Comparison of ENCODE assay signal across 8 cellular contexts in genomic region chr18:50878345-50879301, GRCh38. TPM values are rescaled to one million over a fixed set of nuclear protein-coding genes. Genes with fewer than 3 reads are reported as not detected.
A peak's percentile ranks its signal among the peaks of the same experiment; 100 is the strongest.
DNase-seq lines count a peak whose midpoint lies in the region; ATAC-seq, FAIRE-seq and TF ChIP-seq lines count a peak whose summit lies in the region.

TSS of gene ME2 (plus strand) at chr18:50879118. CDS start at chr18:50895821, 16,703 bp downstream.

- H3K79me2 ChIP-seq in DND-41 (ENCODE audit: insufficient read depth, low read length) (peaks cover 52% of the 10 kb centered on the region), Karpas-422 (ENCODE audit: low read length) (peaks cover 44% of the 10 kb centered on the region)

- peak; percentile 85 for TF ChIP-seq POLR2A in esophagus muscularis mucosa (IDR thresholded peaks at IDR 0.05; ENCODE audit: low read depth)

- H3K36me3 Mint-ChIP-seq in activated T-cell treated with anti-CD3 and anti-CD28 coated beads, Interleukin-2, amount 50 U/mL, for 72 hours (ENCODE audit: insufficient read depth in 2 of 2) = peaks cover 1 to 7% of the 10 kb centered on the region in 2 donors

- DNase-seq in DND-41 = peak; percentile 93
- DNase-seq in Karpas-422 = peak; percentile 98
- peak; percentile 81 for DNase-seq in RCC 7860 (ENCODE audit: low spot score)
- peak; percentile 91 to 96 for DNase-seq in activated T-cell treated with anti-CD3 and anti-CD28 coated beads, Interleukin-2, amount 50 U/mL, for 72 hours
- peak; percentile 96 for DNase-seq in esophagus muscularis mucosa (ENCODE audit: extremely low spot score)
- peak; percentile 79 for DNase-seq in stimulated activated CD8-positive, alpha-beta memory T cell treated with anti-CD3 and anti-CD28 coated beads, Interleukin-7, amount 100 ng/mL, for 24 hours (ENCODE audit: low read depth)

- peaks cover 5% of the 10 kb centered on the region for H3K27me3 Mint-ChIP-seq in activated T-cell treated with anti-CD3 and anti-CD28 coated beads, Interleukin-2, amount 50 U/mL, for 72 hours (ENCODE audit: low read depth)

- H3K27ac ChIP-seq in DND-41 (ENCODE audit: low read length) (peak within 1 kb of the TSS; percentile 82), Karpas-422 (ENCODE audit: low read length) (peak within 1 kb of the TSS; percentile 70), esophagus muscularis mucosa (replicated peaks in 1 of 4) (peak within 1 kb of the TSS; percentile 95 to 97 (median 97)), muscle layer of duodenum (ENCODE audit: low read length) (peak within 1 kb of the TSS; percentile 93)

- H3K9me2 ChIP-seq in Karpas-422 (replicated peaks; ENCODE audit: insufficient read depth, low read length) = no peaks in the 10 kb centered on the region

- H3K4me3 ChIP-seq in DND-41 (ENCODE audit: low read depth in 1 of 2, low read length in 2 of 2) (peak within 1 kb of the TSS; percentile 85 to 89), Karpas-422 (ENCODE audit: low read length) (peak within 1 kb of the TSS; percentile 96), esophagus muscularis mucosa (peak within 1 kb of the TSS; percentile 78 to 94 (median 84)), muscle layer of duodenum (ENCODE audit: low read depth in 1 of 2, low read length in 2 of 2) (peak within 1 kb of the TSS; percentile 88 to 95)

- no peak for FAIRE-seq in RCC 7860 (lab: Jason Lieb, UNC)

- H3K4me1 ChIP-seq in DND-41 (ENCODE audit: insufficient read depth, low read length) (peaks cover 39% of the 10 kb centered on the region), Karpas-422 (ENCODE audit: low read length) (peaks cover 24% of the 10 kb centered on the region), esophagus muscularis mucosa (peaks cover 7 to 37% (median 19%) of the 10 kb centered on the region in 4 donors), muscle layer of duodenum (ENCODE audit: control insufficient read depth in 1 of 2, insufficient read depth in 2 of 2, low read length in 2 of 2) (peaks cover 0 to 17% of the 10 kb centered on the region in 2 donors)

- no peak for TF ChIP-seq EP300 in esophagus muscularis mucosa (IDR thresholded peaks at IDR 0.05)

- H2AFZ ChIP-seq in DND-41 (ENCODE audit: low read depth, low read length) = peak within 1 kb of the TSS; percentile 69
- peak within 1 kb of the TSS; percentile 51 for H2AFZ ChIP-seq in Karpas-422 (ENCODE audit: low read length)

- H3K36me3 ChIP-seq in DND-41 (ENCODE audit: insufficient read depth, low read length) = 0 out of 2 replicates have a peak, but pooled peaks cover 10% of the 10 kb centered on the region
- peaks cover 11% of the 10 kb centered on the region; the same call in 1 of the 2 replicates for H3K36me3 ChIP-seq in Karpas-422 (ENCODE audit: insufficient read depth, low read length)
- no peaks in the 10 kb centered on the region for H3K36me3 ChIP-seq in esophagus muscularis mucosa
- H3K36me3 ChIP-seq in muscle layer of duodenum (ENCODE audit: control insufficient read depth in 1 of 2, insufficient read depth in 2 of 2, low read length in 2 of 2) = no peaks in the 10 kb centered on the region

- H4K20me1 ChIP-seq in DND-41 (ENCODE audit: insufficient read depth, low read length) = peaks cover 30% of the 10 kb centered on the region; the same call in 1 of the 2 replicates
- H4K20me1 ChIP-seq in Karpas-422 (ENCODE audit: insufficient read depth, low read depth, low read length) = 0 out of 2 replicates have a peak, but pooled peaks cover 7% of the 10 kb centered on the region

- ATAC-seq in DND-41 (ENCODE audit: insufficient read depth, low read depth) (peak; percentile 93), GM21825 (IDR thresholded peaks at IDR 0.05; ENCODE audit: unreplicated experiment) (peak; percentile 96)
- ATAC-seq in activated T-cell treated with anti-CD3 and anti-CD28 coated beads, Interleukin-2, amount 50 U/mL, for 72 hours (replicated peaks in 1 of 2) = peak; percentile 95

- peak within 1 kb of the TSS; percentile 99 for H3K27ac Mint-ChIP-seq in activated T-cell treated with anti-CD3 and anti-CD28 coated beads, Interleukin-2, amount 50 U/mL, for 72 hours

- WGBS in esophagus muscularis mucosa = 1% methylated on average over 12 of the region's 78 CpGs

- H3K9me3 Mint-ChIP-seq in activated T-cell treated with anti-CD3 and anti-CD28 coated beads, Interleukin-2, amount 50 U/mL, for 72 hours = no peaks in the 10 kb centered on the region

- H3K27me3 ChIP-seq in DND-41 (ENCODE audit: insufficient read depth, low read length, poor library complexity) (no peaks in the 10 kb centered on the region), Karpas-422 (ENCODE audit: low read length) (no peaks in the 10 kb centered on the region), esophagus muscularis mucosa (no peaks in the 10 kb centered on the region), muscle layer of duodenum (ENCODE audit: low read depth, low read length) (no peaks in the 10 kb centered on the region)

- H3K9ac ChIP-seq in DND-41 (ENCODE audit: low read depth, low read length) (peak within 1 kb of the TSS; percentile 69), Karpas-422 (ENCODE audit: low read length) (peak within 1 kb of the TSS; percentile 94)

- H3K4me2 ChIP-seq in DND-41 (ENCODE audit: insufficient read depth, low read length) = peak within 1 kb of the TSS; percentile 77
- H3K4me2 ChIP-seq in Karpas-422 (ENCODE audit: low read depth, low read length, poor library complexity, severe bottlenecking) = peak within 1 kb of the TSS; percentile 82

- TF ChIP-seq CTCF in DND-41 (IDR thresholded peaks at IDR 0.05; ENCODE audit: borderline replicate concordance, extremely low read depth, low read length, poor library complexity, severe bottlenecking) (no peak), esophagus muscularis mucosa (IDR thresholded peaks at IDR 0.05) (no peak)

- H3K4me3 Mint-ChIP-seq in activated T-cell treated with anti-CD3 and anti-CD28 coated beads, Interleukin-2, amount 50 U/mL, for 72 hours = peak within 1 kb of the TSS; percentile 98 to 100

- H3K9me3 ChIP-seq in DND-41 (ENCODE audit: insufficient read depth, low read length, severe bottlenecking) (no peaks in the 10 kb centered on the region), Karpas-422 (ENCODE audit: low read length) (no peaks in the 10 kb centered on the region), esophagus muscularis mucosa (no peaks in the 10 kb centered on the region), muscle layer of duodenum (ENCODE audit: control insufficient read depth in 1 of 2, low read length in 2 of 2) (no peaks in the 10 kb centered on the region)

- intact Hi-C loops in esophagus muscularis mucosa (cut with DNase I) = loop anchor here (5.0 to 10.0 kb wide), 4 partner anchors 56 to 594 kb away; partner anchors contain the start of genes CXXC1, ELAC1, MBD1 and MRO

- peaks cover 35% of the 10 kb centered on the region for H3K4me1 Mint-ChIP-seq in activated T-cell treated with anti-CD3 and anti-CD28 coated beads, Interleukin-2, amount 50 U/mL, for 72 hours (ENCODE audit: low read depth)

RNA-seq across cellular contexts. Expression of gene ME2, which starts in this region (rescaled TPM):
- 137 and 184 TPM in 2 replicates for total RNA-seq in Karpas-422 (2014; rRNA removed; shearing (Covaris generic); ENCODE audit: low replicate concordance)
- 10 to 100 TPM; 72.3 to 75.2 TPM for total RNA-seq in activated T-cell treated with anti-CD3 and anti-CD28 coated beads, Interleukin-2, amount 50 U/mL, for 72 hours
- total RNA-seq in esophagus muscularis mucosa = 10 to 100 TPM; 46.1 to 62.8 (median 55.0) TPM

Comparison
In these comparisons a context has a peak if more than half of its experiments do, and no peak if none do; other contexts are left out.
1. Peak in every context shown above with its lines: DNase-seq, ATAC-seq, H3K4me3 ChIP-seq and H3K27ac ChIP-seq.